Comparison of ENCODE assay signal across 17 cellular contexts in genomic region chr17:14325618-14326167, GRCh38. TPM values are rescaled to one million over a fixed set of nuclear protein-coding genes. Genes with fewer than 3 reads are reported as not detected.
DNase-seq lines count a peak whose midpoint lies in the region; ATAC-seq, FAIRE-seq and TF ChIP-seq lines count a peak whose summit lies in the region.
"Had no signal": no experiment of that assay in that cellular context is flagged by ENCODE, and none has a peak within 500 bp of the region (broad histone marks: within the 10 kb centered on the region; RNA-seq: fewer than 3 reads in every experiment).

No MANE protein-coding gene starts in this region.

- H2BK15ac ChIP-seq in H1 (ENCODE audit: low read length): no peak overlapping the region

- no peak overlapping the region for H4K5ac ChIP-seq in H1 (ENCODE audit: insufficient read length, low read depth, low read length)

- H2BK20ac ChIP-seq in H1 (ENCODE audit: low read length): no peak overlapping the region

- no peak overlapping the region for H3K56ac ChIP-seq in H1 (replicated peaks; ENCODE audit: insufficient read length, low read depth, low read length)

- 86% methylated on average over 9 of the region's 9 CpGs; no CpG with 5 or more reads in 1 of the 2 experiments for WGBS in H1 (ENCODE audit: extremely low coverage in 1 of 2, insufficient coverage in 1 of 2, insufficient read length in 1 of 2, insufficient replicate concordance in 2 of 2, low coverage in 1 of 2, low lambda C conversion rate in 2 of 2, missing lambda C conversion rate in 1 of 2), 2 experiments

- H3K9me3 ChIP-seq in H1 (ENCODE audit: insufficient read depth in 2 of 2, low read depth in 1 of 2, low read length in 1 of 2): no peaks in the 10 kb centered on the region

- CTCF ChIA-PET in H1 (lab: Charles Lee; ENCODE audit: partially characterized antibody): interaction anchor here (0.7 to 0.8 kb wide), 2 partner anchors 171 to 601 kb away, joined by 3 read pairs; no protein-coding TSS in a partner anchor

- H3K4me2 ChIP-seq in H1 (ENCODE audit: insufficient read depth in 1 of 2, low read depth in 2 of 2, low read length in 2 of 2): no peak overlapping the region

- no peak overlapping the region for H2AFZ ChIP-seq in H1 (ENCODE audit: low read length)

- H4K20me1 ChIP-seq in H1 (replicated peaks in 1 of 2; ENCODE audit: control insufficient read depth in 1 of 2, insufficient read depth in 2 of 2, low read length in 2 of 2): no peaks in the 10 kb centered on the region

- H3K23ac ChIP-seq in H1 (ENCODE audit: insufficient read length): no peak overlapping the region

- no peak overlapping the region for H3K9ac ChIP-seq in H1 (replicated peaks in 1 of 4; ENCODE audit: extremely low read depth in 1 of 4, low read depth in 3 of 4, low read length in 3 of 4)

- no peak overlapping the region for H3K18ac ChIP-seq in H1 (ENCODE audit: extremely low read depth, low read length)

- TF ChIP-seq EP300 in H1 (IDR thresholded peaks at IDR 0.05; ENCODE audit: borderline replicate concordance in 1 of 2, low read depth in 2 of 2, low read length in 2 of 2): no peak

- H3K27ac Mint-ChIP-seq in neural crest cell (ENCODE audit: unreplicated experiment) (no peak overlapping the region), mesothelial cell of epicardium (no peak overlapping the region)
- H3K27ac Mint-ChIP-seq: IgD-negative memory B cell had no signal

- H3K4me1 Mint-ChIP-seq in neural crest cell (peaks cover 78% of the 10 kb centered on the region), mesothelial cell of epicardium (peaks cover 9% of the 10 kb centered on the region)

- H3K9me3 Mint-ChIP-seq in neural crest cell: peaks cover 4% of the 10 kb centered on the region
- H3K9me3 Mint-ChIP-seq in mesothelial cell of epicardium: no peaks in the 10 kb centered on the region
- H3K9me3 Mint-ChIP-seq: CD8-positive, alpha-beta memory T cell had no signal

- H3K23me2 ChIP-seq in H1 (ENCODE audit: low read depth, low read length): peaks cover 4% of the 10 kb centered on the region; the same call in 1 of the 2 replicates

- H3K36me3 Mint-ChIP-seq in neural crest cell (ENCODE audit: low read depth) (peaks cover 9% of the 10 kb centered on the region), mesothelial cell of epicardium (no peaks in the 10 kb centered on the region)
- H3K36me3 Mint-ChIP-seq: IgD-negative memory B cell had no signal

- peak overlapping the region; percentile 84 for H2AK5ac ChIP-seq in H1 (ENCODE audit: low read depth, low read length)

- H2BK12ac ChIP-seq in H1 (ENCODE audit: low read depth, low read length): no peak overlapping the region

- H3K27me3 ChIP-seq in H1 (replicated peaks in 1 of 4; ENCODE audit: control insufficient read depth in 3 of 4, extremely low read depth in 1 of 4, insufficient read depth in 3 of 4, low read length in 3 of 4): peaks cover 0 to 2% (median under 1%) of the 10 kb centered on the region in 4 experiments; a peak in 5 of 7 replicates

- no peak overlapping the region for H3K4ac ChIP-seq in H1 (replicated peaks; ENCODE audit: insufficient read length, low read depth, low read length)

- H3K79me2 ChIP-seq in H1 (ENCODE audit: control insufficient read depth in 1 of 2, insufficient read depth in 2 of 2, low read length in 2 of 2): peaks cover 0 to 66% of the 10 kb centered on the region in 2 experiments; a peak in 2 of 4 replicates

- H3K4me3 Mint-ChIP-seq in neural crest cell (peak overlapping the region; percentile 3), mesothelial cell of epicardium (no peak overlapping the region)
- H3K4me3 Mint-ChIP-seq: CD8-positive, alpha-beta memory T cell; IgD-negative memory B cell had no signal

- no peak overlapping the region for H3K14ac ChIP-seq in H1 (ENCODE audit: insufficient read length)

- no peak overlapping the region for H4K8ac ChIP-seq in H1 (ENCODE audit: extremely low read depth, insufficient read depth, low read length)

- H3K4me3 ChIP-seq in H1 (ENCODE audit: extremely low read depth in 1 of 4, insufficient read depth in 2 of 4, low read depth in 3 of 4, low read length in 4 of 4): no peak overlapping the region

- H2BK120ac ChIP-seq in H1 (replicated peaks; ENCODE audit: low read depth, low read length): no peak overlapping the region

- H4K91ac ChIP-seq in H1 (replicated peaks; ENCODE audit: insufficient read length, low read length): no peak overlapping the region

- peaks cover 8 to 32% (median 16%) of the 10 kb centered on the region in 4 experiments; a peak in 5 of 7 replicates for H3K4me1 ChIP-seq in H1 (replicated peaks in 1 of 4; ENCODE audit: control insufficient read depth in 3 of 4, insufficient read depth in 4 of 4, low read length in 3 of 4)

- FAIRE-seq in H1 (lab: Jason Lieb, UNC): no peak

- ATAC-seq in GM21526 (IDR thresholded peaks at IDR 0.05; ENCODE audit: low FRiP score, unreplicated experiment) (no peak), GM19455 (IDR thresholded peaks at IDR 0.05; ENCODE audit: unreplicated experiment) (no peak)
- ATAC-seq: Right ventricle myocardium inferior, SK-N-SH treated with all-trans-retinoic acid at 6 μM for 48 hours had no signal

- TF ChIP-seq RAD21 in H1 (IDR thresholded peaks at IDR 0.05 in 1 of 2, conservative IDR thresholded peaks at IDR 0.05 in 1 of 2; ENCODE audit: low read depth in 2 of 2, low read length in 2 of 2): no peak

- TF ChIP-seq POLR2A in H1 (IDR thresholded peaks at IDR 0.05; ENCODE audit: control extremely low read depth in 1 of 2, low read depth in 2 of 2, low read length in 2 of 2): no peak

- no peak overlapping the region for H3K27ac ChIP-seq in H1 (ENCODE audit: low read depth, low read length)

- no peaks in the 10 kb centered on the region for H3K36me3 ChIP-seq in H1 (ENCODE audit: control insufficient read depth in 2 of 4, insufficient read depth in 4 of 4, low read length in 3 of 4)

- H2BK5ac ChIP-seq in H1 (ENCODE audit: low read depth, low read length): no peak overlapping the region

- TF ChIP-seq CTCF in H1 (IDR thresholded peaks at IDR 0.05; ENCODE audit: control extremely low read depth in 1 of 3, insufficient read depth in 1 of 3, low read depth in 1 of 3, low read length in 3 of 3) (no peak), neural crest cell (conservative IDR thresholded peaks at IDR 0.05) (no peak), mesothelial cell of epicardium (IDR thresholded peaks at IDR 0.05; ENCODE audit: unreplicated experiment) (no peak)

- H3K27me3 Mint-ChIP-seq in neural crest cell (ENCODE audit: low read depth) (no peaks in the 10 kb centered on the region), mesothelial cell of epicardium (ENCODE audit: low read depth) (peaks cover 6% of the 10 kb centered on the region)
- H3K27me3 Mint-ChIP-seq: CD8-positive, alpha-beta memory T cell had no signal

- POLR2A ChIA-PET in H1 (lab: Charles Lee; ENCODE audit: partially characterized antibody): no interaction called here

- H3K79me1 ChIP-seq in H1 (ENCODE audit: low read depth, low read length): peaks cover 4% of the 10 kb centered on the region; the same call in 1 of the 2 replicates

- DNase-seq in NCI-H748 (lab: John Stamatoyannopoulos, UW; ENCODE audit: unreplicated experiment): peak; percentile 39
- no peak for DNase-seq in NCI-H748 treated with DMSO at 0.1 percent for 48 hours (lab: John Stamatoyannopoulos, UW)
- DNase-seq in NCI-H774 (lab: John Stamatoyannopoulos, UW): peak; percentile 35
- no peak for DNase-seq in H1 (ENCODE audit: low read depth in 1 of 2, low spot score in 2 of 2)
- DNase-seq in neural crest cell (ENCODE audit: low read depth, low spot score): no peak
- no peak for DNase-seq in mesothelial cell of epicardium (ENCODE audit: low spot score in 2 of 2, unreplicated experiment in 2 of 2)
- DNase-seq: 8988T; CD8-positive, alpha-beta memory T cell; H7; NCI-H1436; NCI-H2081; NCI-H524 had no signal

TF ChIP-seq in H1, 55 proteins besides CTCF, POLR2A, EP300 and RAD21:
- no peak for TF ChIP-seq NRF1 (IDR thresholded peaks at IDR 0.05; ENCODE audit: low read depth, low read length)
- no peak for TF ChIP-seq SP2 (IDR thresholded peaks at IDR 0.05; ENCODE audit: low read length)
- no peak for TF ChIP-seq HDAC2 (IDR thresholded peaks at IDR 0.05; ENCODE audit: borderline replicate concordance in 1 of 2, low read depth in 2 of 2, low read length in 2 of 2)
- no peak for TF ChIP-seq GABPA (IDR thresholded peaks at IDR 0.05; ENCODE audit: borderline replicate concordance, insufficient read depth, low read length)
- no peak for TF ChIP-seq SP4 (IDR thresholded peaks at IDR 0.05; ENCODE audit: low read length)
- TF ChIP-seq, protein P1, sequence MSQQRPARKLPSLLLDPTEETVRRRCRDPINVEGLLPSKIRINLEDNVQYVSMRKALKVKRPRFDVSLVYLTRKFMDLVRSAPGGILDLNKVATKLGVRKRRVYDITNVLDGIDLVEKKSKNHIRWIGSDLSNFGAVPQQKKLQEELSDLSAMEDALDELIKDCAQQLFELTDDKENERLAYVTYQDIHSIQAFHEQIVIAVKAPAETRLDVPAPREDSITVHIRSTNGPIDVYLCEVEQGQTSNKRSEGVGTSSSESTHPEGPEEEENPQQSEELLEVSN (IDR thresholded peaks at IDR 0.05): no peak
- no peak for TF ChIP-seq SIRT6 (IDR thresholded peaks at IDR 0.05; ENCODE audit: low read length)
- no peak for TF ChIP-seq TAF7 (optimal IDR thresholded peaks at IDR 0.05; ENCODE audit: borderline replicate concordance, low read depth, low read length)
- no peak for TF ChIP-seq KDM1A (IDR thresholded peaks at IDR 0.05; ENCODE audit: borderline replicate concordance, low read length)
- no peak for TF ChIP-seq TBP (IDR thresholded peaks at IDR 0.05; ENCODE audit: low read depth, low read length)
- no peak for TF ChIP-seq BRCA1 (IDR thresholded peaks at IDR 0.05; ENCODE audit: low read depth, low read length)
- TF ChIP-seq BACH1 (IDR thresholded peaks at IDR 0.05; ENCODE audit: low read length): no peak
- TF ChIP-seq POU5F1 (IDR thresholded peaks at IDR 0.05; ENCODE audit: low read depth, low read length): no peak
- TF ChIP-seq SAP30 (IDR thresholded peaks at IDR 0.05; ENCODE audit: insufficient read depth, insufficient replicate concordance, low read length): no peak

RNA-seq across cellular contexts. Expression of gene HS3ST3B1, which starts 24.8 kb away (rescaled TPM):
- 14.0 and 14.4 TPM in 2 replicates for total RNA-seq in H1 (2021; fragmentation: NEBNext Ultra II Directional; extraction: Animal tissue kit (Norgen Biotek cat#: 25700))
- 4.7 and 6.1 TPM in 2 replicates for polyA plus RNA-seq in H1 (2011; rRNA removed)
- polyA plus RNA-seq in H1 (2011; cell fraction: cytosol; rRNA removed): 5.6 TPM
- polyA plus RNA-seq in H1 (2011; cell fraction: nucleus; rRNA removed): 7.2 TPM
- 6.1 to 7.0 TPM (median 6.9 TPM) in 4 replicates for polyA plus RNA-seq in H1 (2012, experiment 1 of 2)
- 2.1 TPM for polyA plus RNA-seq in H1 (2012, experiment 2 of 2)
- polyA plus RNA-seq in H1 (2013, experiment 1 of 2): 6.1 TPM
- polyA plus RNA-seq in H1 (2013, experiment 2 of 2): 6.8 TPM
- polyA minus RNA-seq in H1 (2011; rRNA and poly(A)+ RNA removed): 11.3 and 12.4 TPM in 2 replicates
- polyA minus RNA-seq in H1 (2011; cell fraction: cytosol; rRNA and poly(A)+ RNA removed): 14.5 TPM
- 23.0 TPM for polyA minus RNA-seq in H1 (2011; cell fraction: nucleus; rRNA and poly(A)+ RNA removed)
- total RNA-seq in neural crest cell: 57.0 and 58.3 TPM in 2 replicates
- 8.7 to 9.8 TPM (median 8.7 TPM) in 3 replicates for total RNA-seq in mesothelial cell of epicardium

Comparison
In these comparisons a context has a peak if more than half of its experiments do, and no peak if none do; other contexts are left out.
1. DNase-seq: peak in NCI-H748 (single experiment) and NCI-H774 (single experiment); none in NCI-H748 treated with DMSO at 0.1 percent for 48 hours (single experiment), H1 (0 of 2), neural crest cell (single experiment) and mesothelial cell of epicardium (0 of 2).